In the genomic region with DNA sequence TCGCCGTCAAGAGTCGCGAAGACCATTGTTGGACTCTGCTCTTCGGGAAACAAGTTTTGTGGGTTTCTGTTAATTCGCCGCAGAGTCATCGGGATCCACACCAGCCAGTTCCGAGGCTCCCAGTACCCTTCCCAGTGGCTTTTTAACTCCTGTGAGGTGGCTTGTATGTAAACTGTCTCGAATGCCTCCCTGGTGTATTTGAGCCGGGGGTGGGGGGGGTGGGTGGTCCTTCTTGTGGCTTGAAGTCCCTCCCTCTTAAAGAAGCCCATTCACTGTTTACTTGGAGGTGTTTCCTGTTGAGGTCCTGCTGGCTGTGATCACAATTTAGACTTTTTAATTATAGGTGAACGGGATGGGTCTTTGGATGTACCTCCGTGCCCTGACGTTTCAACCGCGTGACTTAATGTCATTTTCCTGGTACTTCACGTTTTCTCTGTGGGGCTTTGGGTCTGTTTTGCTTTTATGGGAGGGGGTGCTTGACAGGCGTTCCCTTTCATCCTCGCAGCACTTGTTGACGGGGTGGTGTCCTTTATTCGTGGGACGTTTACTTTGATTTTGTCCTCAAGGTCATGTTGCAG, we compare ENCODE assay signal across 8 cellular contexts. TPM values are rescaled to one million over a fixed set of nuclear protein-coding genes. Genes with fewer than 3 reads are reported as not detected.
DNase-seq lines count a peak whose midpoint lies in the region; ATAC-seq and TF ChIP-seq lines count a peak whose summit lies in the region.

No MANE protein-coding gene starts in this region.

- H3K27me3 Mint-ChIP-seq in stimulated activated memory B cell treated with anti-CD40 and anti-IgM and Interleukin-4, amounts not matched to agents 10 μg/mL and 1 μg/mL and 100 μg/mL, for 72 hours, result no peaks in the 10 kb centered on the region

- H3K9me3 ChIP-seq in DOHH2 (ENCODE audit: control insufficient read depth, insufficient read depth, low read length), result no peaks in the 10 kb centered on the region
- H3K9me3 ChIP-seq in iPS-20b (ENCODE audit: insufficient read depth, low read depth, low read length), result no peaks in the 10 kb centered on the region

- H3K4me1 ChIP-seq in DOHH2 (ENCODE audit: control insufficient read depth, low read length) (peaks cover 55% of the 10 kb centered on the region), iPS-20b (ENCODE audit: insufficient read depth, low read length) (peaks cover 9% of the 10 kb centered on the region; the same call in 1 of the 2 replicates)

- H3F3A ChIP-seq in DOHH2 (ENCODE audit: control insufficient read depth, insufficient read depth), result no peaks in the 10 kb centered on the region

- peak overlapping the region; percentile 93 for H3K4me2 ChIP-seq in DOHH2 (ENCODE audit: low read length)

- H3K9me3 Mint-ChIP-seq in activated naive CD4-positive, alpha-beta T cell treated with anti-CD3 and anti-CD28 coated beads, Interleukin-2, amount 50 U/mL, for 72 hours, result no peaks in the 10 kb centered on the region
- no peaks in the 10 kb centered on the region for H3K9me3 Mint-ChIP-seq in stimulated activated memory B cell treated with anti-CD40 and anti-IgM and Interleukin-4, amounts not matched to agents 10 μg/mL and 1 μg/mL and 100 μg/mL, for 72 hours

- H3K4me3 ChIP-seq in DOHH2 (ENCODE audit: low read length), result peak overlapping the region; percentile 92
- peak overlapping the region; percentile 83 for H3K4me3 ChIP-seq in Jurkat, Clone E6-1 (ENCODE audit: low read length)
- H3K4me3 ChIP-seq in iPS-20b (ENCODE audit: low read length), result peak overlapping the region; percentile 89

- H3K4me1 Mint-ChIP-seq in stimulated activated memory B cell treated with anti-CD40 and anti-IgM and Interleukin-4, amounts not matched to agents 10 μg/mL and 1 μg/mL and 100 μg/mL, for 72 hours, result peaks cover 50% of the 10 kb centered on the region

- no peak for TF ChIP-seq CTCF in DOHH2 (IDR thresholded peaks at IDR 0.05; ENCODE audit: low read depth, low read length, poor library complexity, severe bottlenecking)
- TF ChIP-seq CTCF in GM13976 (IDR thresholded peaks at IDR 0.05; ENCODE audit: borderline replicate concordance, control extremely low read depth, extremely low read depth, insufficient read depth, missing control alignments), result no peak

- peak; percentile 60 for DNase-seq in Jurkat, Clone E6-1 (ENCODE audit: low read depth, low spot score)
- no peak for DNase-seq in activated naive CD4-positive, alpha-beta T cell treated with anti-CD3 and anti-CD28 coated beads, Interleukin-2, amount 50 U/mL, for 72 hours (ENCODE audit: low spot score in 2 of 2)
- DNase-seq in posterior vena cava (ENCODE audit: low spot score), result no peak
- DNase-seq in GM13976 (ENCODE audit: low spot score), result no peak

- H3K36me3 ChIP-seq in DOHH2 (ENCODE audit: control insufficient read depth, low read length) (peaks cover 42% of the 10 kb centered on the region), iPS-20b (ENCODE audit: insufficient read depth, low read depth, low read length) (no peaks in the 10 kb centered on the region)

- no peaks in the 10 kb centered on the region for H3K9me2 ChIP-seq in DOHH2 (replicated peaks; ENCODE audit: control insufficient read depth, low read length)

- peak overlapping the region; percentile 86 for H3K9ac ChIP-seq in iPS-20b (ENCODE audit: low read depth, low read length)

- H3K27ac Mint-ChIP-seq in activated naive CD4-positive, alpha-beta T cell treated with anti-CD3 and anti-CD28 coated beads, Interleukin-2, amount 50 U/mL, for 72 hours, result peak overlapping the region; percentile 74 to 93
- H3K27ac Mint-ChIP-seq in stimulated activated memory B cell treated with anti-CD40 and anti-IgM and Interleukin-4, amounts not matched to agents 10 μg/mL and 1 μg/mL and 100 μg/mL, for 72 hours, result peak overlapping the region; percentile 62

- in situ Hi-C loops in GM13976 (cut with MboI; ENCODE audit: low sequenced_read_pairs, unreplicated experiment), result no loop called here

- H3K4me3 Mint-ChIP-seq in stimulated activated memory B cell treated with anti-CD40 and anti-IgM and Interleukin-4, amounts not matched to agents 10 μg/mL and 1 μg/mL and 100 μg/mL, for 72 hours, result peak overlapping the region; percentile 90

- peaks cover 16 to 19% of the 10 kb centered on the region in 2 donors for H3K36me3 Mint-ChIP-seq in activated naive CD4-positive, alpha-beta T cell treated with anti-CD3 and anti-CD28 coated beads, Interleukin-2, amount 50 U/mL, for 72 hours
- H3K36me3 Mint-ChIP-seq in stimulated activated memory B cell treated with anti-CD40 and anti-IgM and Interleukin-4, amounts not matched to agents 10 μg/mL and 1 μg/mL and 100 μg/mL, for 72 hours, result peaks cover 6% of the 10 kb centered on the region

- H3K79me2 ChIP-seq in DOHH2 (ENCODE audit: control insufficient read depth, low read length), result peaks cover 61% of the 10 kb centered on the region

- intact Hi-C loops in posterior vena cava (cut with DNase I), result loop anchor here in 1 of 2 donors (5.0 kb wide), 1 partner anchor 1379 kb away; no protein-coding TSS in a partner anchor

- peak overlapping the region; percentile 67; the same call in 1 of the 2 replicates for H3K27ac ChIP-seq in DOHH2 (ENCODE audit: low read depth, low read length)
- H3K27ac ChIP-seq in iPS-20b (ENCODE audit: low read length), result peak overlapping the region; percentile 71

- H3K27me3 ChIP-seq in DOHH2 (ENCODE audit: control insufficient read depth, low read length), result no peaks in the 10 kb centered on the region
- H3K27me3 ChIP-seq in iPS-20b (ENCODE audit: insufficient read depth, low read length), result no peaks in the 10 kb centered on the region

- ATAC-seq in activated naive CD4-positive, alpha-beta T cell treated with anti-CD3 and anti-CD28 coated beads, Interleukin-2, amount 50 U/mL, for 72 hours, result no peak
- no peak for ATAC-seq in stimulated activated memory B cell treated with anti-CD40 and anti-IgM and Interleukin-4, amounts not matched to agents 10 μg/mL and 1 μg/mL and 100 μg/mL, for 72 hours
- no peak for ATAC-seq in GM18907 (IDR thresholded peaks at IDR 0.05; ENCODE audit: unreplicated experiment)

- peaks cover 37% of the 10 kb centered on the region for H4K20me1 ChIP-seq in DOHH2 (ENCODE audit: control insufficient read depth, insufficient read depth, low read depth, low read length)

RNA-seq across cellular contexts. Expression of gene PPP6R3, which starts 0.8 kb away (rescaled TPM):
- polyA plus RNA-seq in Jurkat, Clone E6-1 (2012; ENCODE audit: insufficient read depth, insufficient read length), result 52.6 TPM
- total RNA-seq in activated naive CD4-positive, alpha-beta T cell treated with anti-CD3 and anti-CD28 coated beads, Interleukin-2, amount 50 U/mL, for 72 hours, result 100 to 1,000 TPM; 118 to 149 TPM
- total RNA-seq in posterior vena cava, result 10 to 100 TPM; 84.2 to 92.9 TPM
